1 cellular context compared by ENCODE assay signal in genomic region chr1:39871043-39871442, GRCh38. TPM values are rescaled to one million over a fixed set of nuclear protein-coding genes. Genes with fewer than 3 reads are reported as not detected.
"Had no signal": no experiment of that assay in that cellular context is flagged by ENCODE, and none has a peak within 500 bp of the region (broad histone marks: within the 10 kb centered on the region; RNA-seq: fewer than 3 reads in every experiment).

No MANE protein-coding gene starts in this region.

RNA-seq across cellular contexts. Expression of gene MYCL, which starts 30.7 kb away (rescaled TPM):
- total RNA-seq: naive thymus-derived CD8-positive, alpha-beta T cell had no signal
- polyA plus RNA-seq: naive thymus-derived CD8-positive, alpha-beta T cell had no signal
